14 cellular contexts compared by ENCODE assay signal in genomic region chr3:31433679-31433992, GRCh38.
DNase-seq lines count a peak whose midpoint lies in the region; ATAC-seq, FAIRE-seq and TF ChIP-seq lines count a peak whose summit lies in the region.
"Had no signal": no experiment of that assay in that cellular context is flagged by ENCODE, and none has a peak within 500 bp of the region (broad histone marks: within the 10 kb centered on the region; RNA-seq: fewer than 3 reads in every experiment).

No MANE protein-coding gene starts in this region.

- peaks cover 14% of the 10 kb centered on the region for H3K9me3 Mint-ChIP-seq in CD4-positive, alpha-beta T cell

- H3K79me2 ChIP-seq in GM12878 (ENCODE audit: control insufficient read depth, insufficient read depth, low read length): no peaks in the 10 kb centered on the region

- H3K4me3 Mint-ChIP-seq in CD4-positive, alpha-beta T cell: no peak overlapping the region

- 0 out of 2 replicates have a peak overlapping the region, but pooled peaks have one; percentile 4 for H3K4me2 ChIP-seq in GM12878 (ENCODE audit: control insufficient read depth, insufficient read depth)

- peak; percentile 68 for ATAC-seq in GM19023 (IDR thresholded peaks at IDR 0.05; ENCODE audit: unreplicated experiment)
- ATAC-seq in GM21723 (IDR thresholded peaks at IDR 0.05; ENCODE audit: unreplicated experiment): peak; percentile 51
- peak; percentile 43 for ATAC-seq in HG03354 (IDR thresholded peaks at IDR 0.05; ENCODE audit: poor library complexity, severe bottlenecking, unreplicated experiment)
- no peak; the same call in 1 of the 3 replicates for ATAC-seq in GM12878
- ATAC-seq in CD4-positive, alpha-beta T cell (ENCODE audit: poor library complexity): no peak
- ATAC-seq in HG02763 (IDR thresholded peaks at IDR 0.05; ENCODE audit: unreplicated experiment): no peak
- ATAC-seq: Panc1 had no signal

- in situ Hi-C loops in GM12878 (cut with MboI): no loop called here

- H2AFZ ChIP-seq in GM12878 (ENCODE audit: control insufficient read depth, low read depth, low read length): no peak overlapping the region

- CTCF ChIA-PET in GM12878 (lab: Yijun Ruan, JAX): no interaction called here
- CTCF ChIA-PET in CD4-positive, alpha-beta T cell (lab: Charles Lee): no interaction called here

- H3K27me3 Mint-ChIP-seq in CD4-positive, alpha-beta T cell: no peaks in the 10 kb centered on the region

- no peak overlapping the region for H3K4me3 ChIP-seq in GM12878

- POLR2A ChIA-PET in GM12878 (lab: Charles Lee): no interaction called here
- POLR2A ChIA-PET in CD4-positive, alpha-beta T cell (lab: Charles Lee): no interaction called here

- H3K36me3 Mint-ChIP-seq in CD4-positive, alpha-beta T cell (ENCODE audit: low read depth): no peaks in the 10 kb centered on the region

- peaks cover 8% of the 10 kb centered on the region for H3K4me1 ChIP-seq in GM12878 (ENCODE audit: control insufficient read depth, insufficient read depth, low read length)

- RAD21 ChIA-PET in GM12878 (lab: Charles Lee; ENCODE audit: unreplicated experiment): no interaction called here

- H3K27ac ChIP-seq in GM12878 (ENCODE audit: control insufficient read depth, insufficient read depth): no peak overlapping the region
- H3K27ac ChIP-seq in CD4-positive, alpha-beta T cell (ENCODE audit: low read depth, low read length): no peak overlapping the region

- H3K9me3 ChIP-seq in GM12878 (replicated peaks; ENCODE audit: control insufficient read depth, insufficient read depth, low read length): peaks cover 9% of the 10 kb centered on the region
- peaks cover 16% of the 10 kb centered on the region for H3K9me3 ChIP-seq in CD4-positive, alpha-beta T cell (ENCODE audit: control insufficient read depth, low read length)

- TF ChIP-seq POLR2A in GM12878 (IDR thresholded peaks at IDR 0.05; ENCODE audit: low read depth, low read length): no peak

- no peak overlapping the region for H3K9ac ChIP-seq in GM12878 (ENCODE audit: control insufficient read depth, insufficient read depth, low read length)

- H3K27me3 ChIP-seq in GM12878 (replicated peaks in 1 of 2; ENCODE audit: control insufficient read depth in 2 of 2, insufficient read depth in 2 of 2, low read length in 1 of 2): no peaks in the 10 kb centered on the region
- no peaks in the 10 kb centered on the region for H3K27me3 ChIP-seq in CD4-positive, alpha-beta T cell (ENCODE audit: control insufficient read depth, insufficient read depth, low read length)

- no peak for TF ChIP-seq RAD21 in GM12878 (IDR thresholded peaks at IDR 0.05; ENCODE audit: insufficient read depth, low read depth, low read length)

- SMC1A ChIA-PET in GM12878 (lab: Charles Lee; ENCODE audit: uncharacterized antibody, unreplicated experiment): no interaction called here

- H3K36me3 ChIP-seq in GM12878 (ENCODE audit: control insufficient read depth in 2 of 2, insufficient read depth in 2 of 2, low read length in 1 of 2): no peaks in the 10 kb centered on the region

- H4K20me1 ChIP-seq in GM12878 (ENCODE audit: control insufficient read depth, insufficient read depth): no peaks in the 10 kb centered on the region

- no peak for DNase-seq in GM12878 (ENCODE audit: low read depth, low spot score)
- no peak for DNase-seq in activated naive CD4-positive, alpha-beta T cell (lab: John Stamatoyannopoulos, UW)
- DNase-seq in CD4-positive, alpha-beta T cell: no peak
- DNase-seq: C1 segment of cervical spinal cord, KG1, NCI-H1436, NCI-H2029, NCI-H510A, SW 1271 had no signal

- intact Hi-C loops in GM12878 (cut with micrococcal nuclease; ENCODE audit: unreplicated experiment): no loop called here
- intact Hi-C loops in CD4-positive, alpha-beta T cell (cut with DNase I, micrococcal nuclease): no loop called here

- H3K4me1 Mint-ChIP-seq in CD4-positive, alpha-beta T cell (ENCODE audit: low read depth): no peaks in the 10 kb centered on the region

- no peak for TF ChIP-seq EP300 in GM12878 (IDR thresholded peaks at IDR 0.05; ENCODE audit: borderline replicate concordance in 1 of 2, control insufficient read depth in 1 of 2, low read depth in 2 of 2, low read length in 2 of 2)

- BruUV-seq in GM12878 (replicated peaks; lab: Mats Ljungman, UMichigan): no TSS peak

- no peak for TF ChIP-seq CTCF in GM12878 (IDR thresholded peaks at IDR 0.05 in 2 of 3, conservative IDR thresholded peaks at IDR 0.05 in 1 of 3; ENCODE audit: control insufficient read depth in 2 of 3, extremely low read depth in 1 of 3, insufficient read depth in 1 of 3, low read depth in 3 of 3, low read length in 3 of 3)
- TF ChIP-seq CTCF in CD4-positive, alpha-beta T cell (IDR thresholded peaks at IDR 0.05): no peak

- H3K27ac Mint-ChIP-seq in CD4-positive, alpha-beta T cell: no peak overlapping the region

- no peak for FAIRE-seq in GM12878 (lab: Jason Lieb, UNC)

TF ChIP-seq in GM12878, 131 proteins besides CTCF, POLR2A, EP300 and RAD21:
- TF ChIP-seq MEF2A (IDR thresholded peaks at IDR 0.05; ENCODE audit: insufficient read depth, low read depth, low read length) (peak; percentile 63; the same call in 1 of the 2 replicates), SUPT20H (IDR thresholded peaks at IDR 0.05; ENCODE audit: borderline replicate concordance, control insufficient read depth, low read depth, low read length) (no peak), LARP7 (IDR thresholded peaks at IDR 0.05) (no peak), ZBTB33 (IDR thresholded peaks at IDR 0.05) (no peak), CBX5 (IDR thresholded peaks at IDR 0.05; ENCODE audit: low read depth) (0 out of 2 replicates have a peak, but pooled peaks have one; percentile 42), SPI1 (IDR thresholded peaks at IDR 0.05; ENCODE audit: borderline replicate concordance, insufficient read depth, low read depth, low read length) (no peak), TAF1 (IDR thresholded peaks at IDR 0.05; ENCODE audit: borderline replicate concordance, low read depth, low read length) (no peak), SRF (IDR thresholded peaks at IDR 0.05; ENCODE audit: low read depth in 2 of 2, low read length in 2 of 2) (no peak), RUNX3 (IDR thresholded peaks at IDR 0.05; ENCODE audit: low read length) (peak; percentile 66), HDAC6 (IDR thresholded peaks at IDR 0.05; ENCODE audit: unreplicated experiment) (no peak)

Comparison
In these comparisons a context has a peak if more than half of its experiments do, and no peak if none do; other contexts are left out.
1. ATAC-seq: peak in GM19023 (single experiment), GM21723 (single experiment) and HG03354 (single experiment); none in GM12878 (single experiment), CD4-positive, alpha-beta T cell (single experiment) and HG02763 (single experiment).